In genomic region chr16:72094266-72094610, GRCh38 we compare ENCODE assay signal across 1 cellular context.
TF ChIP-seq lines count a peak whose summit lies in the region.

No MANE protein-coding gene starts in this region.

TF ChIP-seq in IMR-90, 13 proteins besides CTCF, POLR2A, EP300 and RAD21 (continued from another document):
- TF ChIP-seq CHD1 (IDR thresholded peaks at IDR 0.05; ENCODE audit: low read depth, low read length) (no peak), USF2 (IDR thresholded peaks at IDR 0.05; ENCODE audit: low read depth, low read length) (no peak)
